Comparison of ENCODE assay signal across 37 cellular contexts in genomic region chr20:56708991-56709390, GRCh38.
"Had no signal": no experiment of that assay in that cellular context is flagged by ENCODE, and none has a peak within 500 bp of the region (broad histone marks: within the 10 kb centered on the region; RNA-seq: fewer than 3 reads in every experiment).

No MANE protein-coding gene starts in this region.

- H3K27me3 ChIP-seq: adrenal gland, body of pancreas, brain microvascular endothelial cell, breast epithelium had no signal

- H3K36me3 ChIP-seq: adrenal gland, brain microvascular endothelial cell, breast epithelium had no signal

- DNase-seq: activated B cell treated with CpG ODN at 0.5 μM for 24 hours; activated CD4-positive, alpha-beta memory T cell treated with anti-CD3 and anti-CD28 coated beads for 36 hours; activated CD4-positive, alpha-beta T cell treated with anti-CD3 and anti-CD28 coated beads for 4 hours; activated CD4-positive, alpha-beta T cell treated with anti-CD3 and anti-CD28 coated beads, Interleukin-2, amount 10 ng/mL, durations not matched to agents 24 days and 14 days; activated CD4-positive, alpha-beta T cell treated with anti-CD3 and anti-CD28 coated beads, Interleukin-2, amount 50 U/mL, for 1 hour; activated CD4-positive, alpha-beta T cell treated with anti-CD3 and anti-CD28 coated beads, Interleukin-2, amount 50 U/mL, for 4 hours; activated CD4-positive, CD25-positive, alpha-beta regulatory T cell treated with anti-CD3 and anti-CD28 coated beads, Interleukin-2, amount 50 U/mL, for 72 hours; activated CD8-positive, alpha-beta memory T cell treated with anti-CD3 and anti-CD28 coated beads, Interleukin-2, amount 50 U/mL, for 4 hours; activated CD8-positive, alpha-beta T cell treated with anti-CD3 and anti-CD28 coated beads for 36 hours; activated effector memory CD4-positive, alpha-beta T cell treated with anti-CD3 and anti-CD28 coated beads, Interleukin-2, amount 50 U/mL, for 16 hours; activated gamma-delta T cell treated with Interleukin-2 at 50 U/mL for 16 hours; activated naive CD4-positive, alpha-beta T cell; activated naive CD4-positive, alpha-beta T cell treated with anti-CD3 and anti-CD28 coated beads for 36 hours; activated naive CD4-positive, alpha-beta T cell treated with anti-CD3 and anti-CD28 coated beads, Interleukin-2, amount 50 U/mL, for 16 hours; activated naive CD8-positive, alpha-beta T cell treated with anti-CD3 and anti-CD28 coated beads for 36 hours; activated T-cell treated with anti-CD3 and anti-CD28 coated beads for 4 hours; activated T-cell treated with anti-CD3 and anti-CD28 coated beads, Interleukin-2, amount 50 U/mL, for 1 hour; activated T-cell treated with anti-CD3 and anti-CD28 coated beads, Interleukin-2, amount 50 U/mL, for 4 hours; activated T-cell treated with anti-CD3 and anti-CD28 coated beads, Interleukin-2, amount 50 U/mL, for 72 hours; adrenal gland; amniotic stem cell; aorta; body of pancreas; brain microvascular endothelial cell; central memory CD4-positive, alpha-beta T cell; T-helper 1 cell; T-helper 2 cell; T-helper 9 cell had no signal

- H3K27ac Mint-ChIP-seq: activated B cell treated with CpG ODN at 0.5 μM for 24 hours; activated CD4-positive, alpha-beta memory T cell treated with anti-CD3 and anti-CD28 coated beads for 36 hours; activated CD4-positive, alpha-beta T cell treated with anti-CD3 and anti-CD28 coated beads, Interleukin-2, amount 10 ng/mL, durations not matched to agents 24 days and 14 days; activated CD8-positive, alpha-beta T cell treated with anti-CD3 and anti-CD28 coated beads for 36 hours; activated naive CD4-positive, alpha-beta T cell treated with anti-CD3 and anti-CD28 coated beads for 36 hours; activated naive CD4-positive, alpha-beta T cell treated with anti-CD3 and anti-CD28 coated beads, Interleukin-2, amount 50 U/mL, for 72 hours; activated T-cell treated with anti-CD3 and anti-CD28 coated beads, Interleukin-2, amount 50 U/mL, for 72 hours; activated T-helper 1 cell treated with anti-CD3 and anti-CD28 coated beads, Interleukin-12 subunit alpha, Interleukin-12 subunit beta, Interleukin-2, Interleukin-4 antibody, amounts not matched to agents 30 ng/mL and 10 ng/mL and 1 ng/mL, durations not matched to agents 14 hours and 24 hours and 36 hours; activated T-helper 17 cell treated with anti-CD3 and anti-CD28 coated beads, Interleukin-2, amount 50 U/mL, for 72 hours; T-helper 1 cell treated with Interleukin-12 subunit alpha and Interleukin-12 subunit beta and Interleukin-4 antibody, amounts not matched to agents 30 μg/mL and 1 μg/mL, for 36 hours; T-helper 2 cell treated with Interferon-gamma antibody and Interleukin-4, amounts not matched to agents 5 μg/mL and 100 μg/mL, for 36 hours had no signal

- ATAC-seq: activated CD8-positive, alpha-beta T cell treated with anti-CD3 and anti-CD28 coated beads for 36 hours; activated naive CD4-positive, alpha-beta T cell treated with anti-CD3 and anti-CD28 coated beads, Interleukin-2, amount 50 U/mL, for 72 hours; activated T-cell treated with anti-CD3 and anti-CD28 coated beads, Interleukin-2, amount 50 U/mL, for 4 hours; activated T-cell treated with anti-CD3 and anti-CD28 coated beads, Interleukin-2, amount 50 U/mL, for 72 hours; activated T-helper 17 cell treated with anti-CD3 and anti-CD28 coated beads, Interleukin-2, amount 50 U/mL, for 72 hours; body of pancreas had no signal

- H3K36me3 Mint-ChIP-seq: activated CD4-positive, alpha-beta memory T cell treated with anti-CD3 and anti-CD28 coated beads for 36 hours; activated naive CD4-positive, alpha-beta T cell treated with anti-CD3 and anti-CD28 coated beads, Interleukin-2, amount 50 U/mL, for 72 hours; activated naive CD8-positive, alpha-beta T cell treated with anti-CD3 and anti-CD28 coated beads for 36 hours had no signal

- H3K4me3 Mint-ChIP-seq: activated B cell treated with CpG ODN at 0.5 μM for 24 hours; activated CD4-positive, alpha-beta memory T cell treated with anti-CD3 and anti-CD28 coated beads for 36 hours; activated CD4-positive, alpha-beta T cell treated with anti-CD3 and anti-CD28 coated beads, Interleukin-2, amount 10 ng/mL, durations not matched to agents 24 days and 14 days; activated CD8-positive, alpha-beta T cell treated with anti-CD3 and anti-CD28 coated beads for 36 hours; activated naive CD4-positive, alpha-beta T cell treated with anti-CD3 and anti-CD28 coated beads for 36 hours; activated naive CD8-positive, alpha-beta T cell treated with anti-CD3 and anti-CD28 coated beads for 36 hours; activated T-cell treated with anti-CD3 and anti-CD28 coated beads, Interleukin-2, amount 50 U/mL, for 4 hours; activated T-cell treated with anti-CD3 and anti-CD28 coated beads, Interleukin-2, amount 50 U/mL, for 72 hours; activated T-helper 1 cell treated with anti-CD3 and anti-CD28 coated beads, Interleukin-12 subunit alpha, Interleukin-12 subunit beta, Interleukin-2, Interleukin-4 antibody, amounts not matched to agents 30 ng/mL and 10 ng/mL and 1 ng/mL, durations not matched to agents 14 hours and 24 hours and 36 hours; activated T-helper 17 cell treated with anti-CD3 and anti-CD28 coated beads, Interleukin-2, amount 50 U/mL, for 72 hours; T-helper 1 cell treated with Interleukin-12 subunit alpha and Interleukin-12 subunit beta and Interleukin-4 antibody, amounts not matched to agents 30 μg/mL and 1 μg/mL, for 36 hours; T-helper 2 cell treated with Interferon-gamma antibody and Interleukin-4, amounts not matched to agents 5 μg/mL and 100 μg/mL, for 36 hours had no signal

- H3K4me1 Mint-ChIP-seq: activated B cell treated with CpG ODN at 0.5 μM for 24 hours; activated CD4-positive, alpha-beta T cell treated with anti-CD3 and anti-CD28 coated beads, Interleukin-2, amount 10 ng/mL, durations not matched to agents 24 days and 14 days; activated naive CD8-positive, alpha-beta T cell treated with anti-CD3 and anti-CD28 coated beads for 36 hours; activated T-helper 17 cell treated with anti-CD3 and anti-CD28 coated beads, Interleukin-2, amount 50 U/mL, for 72 hours had no signal

- H3K9me3 ChIP-seq: adrenal gland, body of pancreas, breast epithelium had no signal

- H3K27ac ChIP-seq: adrenal gland, body of pancreas, brain microvascular endothelial cell, VCaP had no signal

- H3K4me3 ChIP-seq: adrenal gland, body of pancreas, breast epithelium had no signal

- H3K4me1 ChIP-seq: adrenal gland, body of pancreas had no signal

- H3K27me3 Mint-ChIP-seq: activated CD4-positive, alpha-beta T cell treated with anti-CD3 and anti-CD28 coated beads, Interleukin-2, amount 10 ng/mL, durations not matched to agents 24 days and 14 days had no signal

- H3K9me3 Mint-ChIP-seq: activated B cell treated with CpG ODN at 0.5 μM for 24 hours; activated CD4-positive, alpha-beta memory T cell treated with anti-CD3 and anti-CD28 coated beads for 36 hours; activated CD8-positive, alpha-beta T cell treated with anti-CD3 and anti-CD28 coated beads for 36 hours; activated naive CD4-positive, alpha-beta T cell treated with anti-CD3 and anti-CD28 coated beads for 36 hours; activated naive CD8-positive, alpha-beta T cell treated with anti-CD3 and anti-CD28 coated beads for 36 hours; activated T-cell treated with anti-CD3 and anti-CD28 coated beads, Interleukin-2, amount 50 U/mL, for 4 hours; activated T-helper 1 cell treated with anti-CD3 and anti-CD28 coated beads, Interleukin-12 subunit alpha, Interleukin-12 subunit beta, Interleukin-2, Interleukin-4 antibody, amounts not matched to agents 30 ng/mL and 10 ng/mL and 1 ng/mL, durations not matched to agents 14 hours and 24 hours and 36 hours; T-helper 1 cell treated with Interleukin-12 subunit alpha and Interleukin-12 subunit beta and Interleukin-4 antibody, amounts not matched to agents 30 μg/mL and 1 μg/mL, for 36 hours; T-helper 2 cell treated with Interferon-gamma antibody and Interleukin-4, amounts not matched to agents 5 μg/mL and 100 μg/mL, for 36 hours had no signal

- FAIRE-seq: astrocyte, TTC549 had no signal
